1 cellular context compared by ENCODE assay signal in the genomic region with DNA sequence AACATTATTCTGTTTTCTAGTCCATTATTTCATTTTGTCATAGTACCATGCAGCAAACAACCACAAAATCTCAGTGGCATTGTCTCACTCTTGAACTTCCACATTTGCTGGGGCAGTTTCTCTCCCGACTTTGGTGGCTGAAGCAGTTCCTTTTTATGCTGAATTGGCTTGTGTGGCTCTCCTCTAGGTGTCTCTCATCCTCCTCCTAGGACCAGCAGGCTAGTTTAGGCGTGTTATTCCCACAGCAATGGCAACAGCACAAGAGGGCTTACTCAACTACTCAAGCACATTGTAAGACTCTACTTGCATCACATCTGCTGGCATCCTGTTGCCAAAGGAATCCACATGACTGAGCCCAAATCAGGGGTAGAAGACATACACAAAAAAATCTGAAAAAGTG.
TF ChIP-seq lines count a peak whose summit lies in the region.

No MANE protein-coding gene starts in this region.

TF ChIP-seq in WTC11, 78 proteins besides CTCF, POLR2A, EP300 and RAD21 (continued from another document):
- TF ChIP-seq, protein P1, sequence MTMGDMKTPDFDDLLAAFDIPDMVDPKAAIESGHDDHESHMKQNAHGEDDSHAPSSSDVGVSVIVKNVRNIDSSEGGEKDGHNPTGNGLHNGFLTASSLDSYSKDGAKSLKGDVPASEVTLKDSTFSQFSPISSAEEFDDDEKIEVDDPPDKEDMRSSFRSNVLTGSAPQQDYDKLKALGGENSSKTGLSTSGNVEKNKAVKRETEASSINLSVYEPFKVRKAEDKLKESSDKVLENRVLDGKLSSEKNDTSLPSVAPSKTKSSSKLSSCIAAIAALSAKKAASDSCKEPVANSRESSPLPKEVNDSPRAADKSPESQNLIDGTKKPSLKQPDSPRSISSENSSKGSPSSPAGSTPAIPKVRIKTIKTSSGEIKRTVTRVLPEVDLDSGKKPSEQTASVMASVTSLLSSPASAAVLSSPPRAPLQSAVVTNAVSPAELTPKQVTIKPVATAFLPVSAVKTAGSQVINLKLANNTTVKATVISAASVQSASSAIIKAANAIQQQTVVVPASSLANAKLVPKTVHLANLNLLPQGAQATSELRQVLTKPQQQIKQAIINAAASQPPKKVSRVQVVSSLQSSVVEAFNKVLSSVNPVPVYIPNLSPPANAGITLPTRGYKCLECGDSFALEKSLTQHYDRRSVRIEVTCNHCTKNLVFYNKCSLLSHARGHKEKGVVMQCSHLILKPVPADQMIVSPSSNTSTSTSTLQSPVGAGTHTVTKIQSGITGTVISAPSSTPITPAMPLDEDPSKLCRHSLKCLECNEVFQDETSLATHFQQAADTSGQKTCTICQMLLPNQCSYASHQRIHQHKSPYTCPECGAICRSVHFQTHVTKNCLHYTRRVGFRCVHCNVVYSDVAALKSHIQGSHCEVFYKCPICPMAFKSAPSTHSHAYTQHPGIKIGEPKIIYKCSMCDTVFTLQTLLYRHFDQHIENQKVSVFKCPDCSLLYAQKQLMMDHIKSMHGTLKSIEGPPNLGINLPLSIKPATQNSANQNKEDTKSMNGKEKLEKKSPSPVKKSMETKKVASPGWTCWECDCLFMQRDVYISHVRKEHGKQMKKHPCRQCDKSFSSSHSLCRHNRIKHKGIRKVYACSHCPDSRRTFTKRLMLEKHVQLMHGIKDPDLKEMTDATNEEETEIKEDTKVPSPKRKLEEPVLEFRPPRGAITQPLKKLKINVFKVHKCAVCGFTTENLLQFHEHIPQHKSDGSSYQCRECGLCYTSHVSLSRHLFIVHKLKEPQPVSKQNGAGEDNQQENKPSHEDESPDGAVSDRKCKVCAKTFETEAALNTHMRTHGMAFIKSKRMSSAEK (CRISPR knock-in tag; IDR thresholded peaks at IDR 0.05; ENCODE audit: borderline replicate concordance), result no peak
- TF ChIP-seq, protein P2, sequence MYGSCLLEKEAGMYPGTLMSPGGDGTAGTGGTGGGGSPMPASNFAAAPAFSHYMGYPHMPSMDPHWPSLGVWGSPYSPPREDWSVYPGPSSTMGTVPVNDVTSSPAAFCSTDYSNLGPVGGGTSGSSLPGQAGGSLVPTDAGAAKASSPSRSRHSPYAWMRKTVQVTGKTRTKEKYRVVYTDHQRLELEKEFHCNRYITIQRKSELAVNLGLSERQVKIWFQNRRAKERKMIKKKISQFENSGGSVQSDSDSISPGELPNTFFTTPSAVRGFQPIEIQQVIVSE (CRISPR knock-in tag; IDR thresholded peaks at IDR 0.05; ENCODE audit: borderline replicate concordance), result no peak
- TF ChIP-seq EMX1 (CRISPR knock-in tag; IDR thresholded peaks at IDR 0.05) (no peak), SMAD3 (CRISPR knock-in tag; IDR thresholded peaks at IDR 0.05; ENCODE audit: borderline replicate concordance) (no peak), SMAD4 (CRISPR knock-in tag; IDR thresholded peaks at IDR 0.05) (no peak), TEAD4 (CRISPR knock-in tag; IDR thresholded peaks at IDR 0.05) (no peak)
- TF ChIP-seq, protein P3, sequence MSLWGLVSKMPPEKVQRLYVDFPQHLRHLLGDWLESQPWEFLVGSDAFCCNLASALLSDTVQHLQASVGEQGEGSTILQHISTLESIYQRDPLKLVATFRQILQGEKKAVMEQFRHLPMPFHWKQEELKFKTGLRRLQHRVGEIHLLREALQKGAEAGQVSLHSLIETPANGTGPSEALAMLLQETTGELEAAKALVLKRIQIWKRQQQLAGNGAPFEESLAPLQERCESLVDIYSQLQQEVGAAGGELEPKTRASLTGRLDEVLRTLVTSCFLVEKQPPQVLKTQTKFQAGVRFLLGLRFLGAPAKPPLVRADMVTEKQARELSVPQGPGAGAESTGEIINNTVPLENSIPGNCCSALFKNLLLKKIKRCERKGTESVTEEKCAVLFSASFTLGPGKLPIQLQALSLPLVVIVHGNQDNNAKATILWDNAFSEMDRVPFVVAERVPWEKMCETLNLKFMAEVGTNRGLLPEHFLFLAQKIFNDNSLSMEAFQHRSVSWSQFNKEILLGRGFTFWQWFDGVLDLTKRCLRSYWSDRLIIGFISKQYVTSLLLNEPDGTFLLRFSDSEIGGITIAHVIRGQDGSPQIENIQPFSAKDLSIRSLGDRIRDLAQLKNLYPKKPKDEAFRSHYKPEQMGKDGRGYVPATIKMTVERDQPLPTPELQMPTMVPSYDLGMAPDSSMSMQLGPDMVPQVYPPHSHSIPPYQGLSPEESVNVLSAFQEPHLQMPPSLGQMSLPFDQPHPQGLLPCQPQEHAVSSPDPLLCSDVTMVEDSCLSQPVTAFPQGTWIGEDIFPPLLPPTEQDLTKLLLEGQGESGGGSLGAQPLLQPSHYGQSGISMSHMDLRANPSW (CRISPR knock-in tag; conservative IDR thresholded peaks at IDR 0.05; ENCODE audit: low read depth), result no peak
TF ChIP-seq in WTC11: peak in this region for 0.
